20 cellular contexts compared by ENCODE assay signal in genomic region chr2:185835974-185836373, GRCh38.
DNase-seq lines count a peak whose midpoint lies in the region; ATAC-seq lines count a peak whose summit lies in the region.
"Had no signal": no experiment of that assay in that cellular context is flagged by ENCODE, and none has a peak within 500 bp of the region (broad histone marks: within the 10 kb centered on the region; RNA-seq: fewer than 3 reads in every experiment).

No MANE protein-coding gene starts in this region.

- no peak overlapping the region for H3K4me2 ChIP-seq in mesendoderm (ENCODE audit: low read length)
- H3K4me2 ChIP-seq: GM23338 had no signal

- no peak overlapping the region for H3K56ac ChIP-seq in mesendoderm (ENCODE audit: low read length)

- H2AK5ac ChIP-seq in mesendoderm (ENCODE audit: low read length): no peak overlapping the region

- WGBS in mesendoderm (ENCODE audit: extremely low coverage, insufficient coverage, low lambda C conversion rate): no CpG with 5 or more reads among the region's 8 CpGs

- intact Hi-C loops in Right ventricle myocardium superior (cut with DNase I): no loop called here

- no peak overlapping the region for H3K4ac ChIP-seq in mesendoderm (ENCODE audit: low read depth, low read length)

- H3K4me1 ChIP-seq in mesendoderm (ENCODE audit: control insufficient read depth, low read depth, low read length): no peaks in the 10 kb centered on the region
- H3K4me1 ChIP-seq: SJSA1 had no signal

- no peaks in the 10 kb centered on the region for H3K79me2 ChIP-seq in mesendoderm (ENCODE audit: control insufficient read depth, insufficient read depth, low read length)

- H3K18ac ChIP-seq in mesendoderm (ENCODE audit: low read length): no peak overlapping the region

- H2BK5ac ChIP-seq in mesendoderm (ENCODE audit: low read length): no peak overlapping the region

- no peaks in the 10 kb centered on the region for H3K27me3 ChIP-seq in mesendoderm (ENCODE audit: insufficient read depth, low read length, poor library complexity)
- H3K27me3 ChIP-seq: MG63, SJSA1 had no signal

- DNase-seq in SIG-M5 treated with dmso at 0.1 percent for 504 hours (lab: John Stamatoyannopoulos, UW; ENCODE audit: unreplicated experiment): peak; percentile 1
- DNase-seq in SIG-M5 (lab: John Stamatoyannopoulos, UW): no peak
- peak; percentile 25 for DNase-seq in MV-4-11 (lab: John Stamatoyannopoulos, UW)
- DNase-seq in OCI-M1 (lab: John Stamatoyannopoulos, UW): peak; percentile 52
- peak; percentile 12 for DNase-seq in mesendoderm
- DNase-seq in NK-92 treated with Interleukin-12 subunit alpha and Interleukin-12 subunit beta, amount 100 ng/mL, for 24 hours (lab: John Stamatoyannopoulos, UW): no peak
- no peak for DNase-seq in Right ventricle myocardium superior
- DNase-seq: Calu3, HCEC 1CT, MG63, NCI-H1105, NCI-H1436 treated with DMSO at 0.1 percent for 48 hours, NCI-H187 treated with DMSO at 0.1 percent for 48 hours, NCI-H446 treated with DMSO at 0.1 percent for 48 hours, NCI-H526, NCI-H82 had no signal

- no peak overlapping the region for H4K5ac ChIP-seq in mesendoderm (ENCODE audit: low read length)

- H3K27ac ChIP-seq in mesendoderm (ENCODE audit: low read depth, low read length): no peak overlapping the region
- H3K27ac ChIP-seq: HL-60, SJSA1 had no signal

- no peaks in the 10 kb centered on the region for H3K36me3 ChIP-seq in mesendoderm (ENCODE audit: control insufficient read depth, insufficient read depth, low read length)
- H3K36me3 ChIP-seq: MG63, SJSA1 had no signal

- no peaks in the 10 kb centered on the region for H3K79me1 ChIP-seq in mesendoderm (ENCODE audit: low read length)

- H2BK15ac ChIP-seq in mesendoderm (replicated peaks; ENCODE audit: low read depth): no peak overlapping the region

- no peak overlapping the region for H3K23ac ChIP-seq in mesendoderm (ENCODE audit: low read length)

- no peak overlapping the region for H3K4me3 ChIP-seq in mesendoderm (ENCODE audit: low read length)
- H3K4me3 ChIP-seq: GM23338, MG63, SJSA1 had no signal

- ATAC-seq in HG03378 (IDR thresholded peaks at IDR 0.05; ENCODE audit: unreplicated experiment): no peak
- no peak for ATAC-seq in Right ventricle myocardium superior (ENCODE audit: poor library complexity)
- ATAC-seq: GM23338 had no signal

- H2BK120ac ChIP-seq in mesendoderm (ENCODE audit: low read depth, low read length): no peak overlapping the region

- no peak overlapping the region for H4K8ac ChIP-seq in mesendoderm (ENCODE audit: low read depth, low read length)

- no peak overlapping the region for H3K9ac ChIP-seq in mesendoderm (ENCODE audit: low read length)

Comparison
In these comparisons a context has a peak if more than half of its experiments do, and no peak if none do; other contexts are left out.
1. DNase-seq: peak in SIG-M5 treated with dmso at 0.1 percent for 504 hours (single experiment), MV-4-11 (single experiment), OCI-M1 (single experiment) and mesendoderm (single experiment); none in SIG-M5 (single experiment), NK-92 treated with Interleukin-12 subunit alpha and Interleukin-12 subunit beta, amount 100 ng/mL, for 24 hours (single experiment) and Right ventricle myocardium superior (single experiment).